Comparison of ENCODE assay signal across 2 cellular contexts in genomic region chr17:17204041-17204591, GRCh38.
TF ChIP-seq lines count a peak whose summit lies in the region.

No MANE protein-coding gene starts in this region.

TF ChIP-seq in SK-N-SH, 30 proteins besides CTCF, POLR2A, EP300 and RAD21 (continued from another document):
- TF ChIP-seq PBX3 (IDR thresholded peaks at IDR 0.05) (no peak), YY1 (IDR thresholded peaks at IDR 0.05; ENCODE audit: low read depth) (no peak), GABPA (IDR thresholded peaks at IDR 0.05; ENCODE audit: low read depth) (no peak), SMC3 (IDR thresholded peaks at IDR 0.05; ENCODE audit: low read depth, low read length) (no peak), NRF1 (IDR thresholded peaks at IDR 0.05; ENCODE audit: low read depth, low read length) (no peak), MEF2A (IDR thresholded peaks at IDR 0.05; ENCODE audit: borderline replicate concordance, low read depth) (no peak), TCF12 (IDR thresholded peaks at IDR 0.05) (no peak), ZBTB33 (IDR thresholded peaks at IDR 0.05; ENCODE audit: borderline replicate concordance, low read depth) (no peak), MXI1 (IDR thresholded peaks at IDR 0.05; ENCODE audit: low read depth, low read length) (no peak), IRF3 (IDR thresholded peaks at IDR 0.05; ENCODE audit: low read depth, low read length) (no peak), USF1 (IDR thresholded peaks at IDR 0.05; ENCODE audit: borderline replicate concordance, low read depth) (no peak)
TF ChIP-seq in SK-N-SH: peak in this region for 0.

TF ChIP-seq in SK-N-SH treated with all-trans-retinoic acid at 6 μM for 48 hours, 23 proteins besides CTCF, POLR2A, EP300 and RAD21 (continued from another document):
- no peak for TF ChIP-seq POU6F1 (CRISPR knock-in tag; IDR thresholded peaks at IDR 0.05; ENCODE audit: borderline replicate concordance, low read depth)
- no peak for TF ChIP-seq ARNTL (CRISPR knock-in tag; IDR thresholded peaks at IDR 0.05; ENCODE audit: borderline replicate concordance, low read depth)
- TF ChIP-seq PPARA (CRISPR knock-in tag; IDR thresholded peaks at IDR 0.05; ENCODE audit: borderline replicate concordance): no peak
- TF ChIP-seq ESRRG (CRISPR knock-in tag; IDR thresholded peaks at IDR 0.05): no peak
- TF ChIP-seq CREB5 (CRISPR knock-in tag; IDR thresholded peaks at IDR 0.05; ENCODE audit: low read depth): no peak
- TF ChIP-seq TOX (CRISPR knock-in tag; IDR thresholded peaks at IDR 0.05; ENCODE audit: borderline replicate concordance): no peak
- TF ChIP-seq SNAI2 (CRISPR knock-in tag; IDR thresholded peaks at IDR 0.05): no peak
- no peak for TF ChIP-seq ZNF8 (CRISPR knock-in tag; IDR thresholded peaks at IDR 0.05)
- no peak for TF ChIP-seq ZNF565 (CRISPR knock-in tag; conservative IDR thresholded peaks at IDR 0.05; ENCODE audit: low read depth)
- no peak for TF ChIP-seq OSR1 (CRISPR knock-in tag; IDR thresholded peaks at IDR 0.05)
- no peak for TF ChIP-seq PATZ1 (CRISPR knock-in tag; IDR thresholded peaks at IDR 0.05; ENCODE audit: borderline replicate concordance)
TF ChIP-seq in SK-N-SH treated with all-trans-retinoic acid at 6 μM for 48 hours: peak in this region for 0.
